In the genomic region with DNA sequence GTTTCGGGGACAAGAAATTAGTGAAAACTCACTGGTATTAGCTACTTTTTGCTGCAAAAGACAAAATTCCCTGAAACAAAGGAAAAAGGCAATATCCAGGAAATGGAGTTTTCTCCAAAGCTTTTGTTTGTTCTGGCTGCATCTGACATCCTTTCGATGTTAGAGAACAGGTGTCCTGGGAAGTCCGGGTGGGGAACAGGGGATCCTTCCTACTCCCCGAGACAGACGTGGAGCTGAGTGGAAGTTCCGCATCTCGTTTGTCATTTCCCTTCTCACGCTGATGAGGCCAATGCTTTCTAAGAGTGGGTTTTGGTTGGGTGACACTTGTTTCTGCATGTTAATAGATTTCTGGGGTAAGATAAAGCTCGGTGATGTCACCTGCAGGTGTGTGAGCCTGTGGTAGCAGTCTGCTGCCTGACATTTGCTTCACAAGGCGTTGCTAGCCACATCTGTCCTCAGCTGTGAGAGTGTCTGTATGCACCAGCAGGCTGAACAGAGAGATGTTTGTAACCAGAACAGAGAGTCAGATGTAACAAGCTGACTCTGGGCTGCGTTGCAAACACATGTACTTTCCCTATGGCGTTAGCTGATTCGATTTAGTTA, we compare ENCODE assay signal across 9 cellular contexts.
A peak's percentile ranks its signal among the peaks of the same experiment; 100 is the strongest.
DNase-seq lines count a peak whose midpoint lies in the region; ATAC-seq, FAIRE-seq and TF ChIP-seq lines count a peak whose summit lies in the region.
"Had no signal": no experiment of that assay in that cellular context is flagged by ENCODE, and none has a peak within 500 bp of the region (broad histone marks: within the 10 kb centered on the region; RNA-seq: fewer than 3 reads in every experiment).

No MANE protein-coding gene starts in this region.

- H3K4me3 Mint-ChIP-seq in activated naive CD4-positive, alpha-beta T cell treated with anti-CD3 and anti-CD28 coated beads for 36 hours = no peak overlapping the region
- H3K4me3 Mint-ChIP-seq in MCF 10A (ENCODE audit: unreplicated experiment) = no peak overlapping the region

- no peak overlapping the region for H3K27ac Mint-ChIP-seq in activated naive CD4-positive, alpha-beta T cell treated with anti-CD3 and anti-CD28 coated beads for 36 hours
- no peak overlapping the region for H3K27ac Mint-ChIP-seq in MCF 10A (ENCODE audit: low read depth, unreplicated experiment)

- no TSS peak for BruUV-seq in MCF 10A (replicated peaks; lab: Mats Ljungman, UMichigan)

- H3K36me3 Mint-ChIP-seq in activated naive CD4-positive, alpha-beta T cell treated with anti-CD3 and anti-CD28 coated beads for 36 hours (ENCODE audit: low read depth) = no peaks in the 10 kb centered on the region
- H3K36me3 Mint-ChIP-seq in MCF 10A (ENCODE audit: insufficient read depth, unreplicated experiment) = no peaks in the 10 kb centered on the region

- DNase-seq in GM10248 (ENCODE audit: extremely low spot score) (peak; percentile 77), NCI-H2171 treated with DMSO at 0.1 percent for 48 hours (lab: John Stamatoyannopoulos, UW) (peak; percentile 66), HTR-8/SVneo (ENCODE audit: insufficient read length, low spot score) (no peak), NCI-H82 treated with DMSO at 0.1 percent for 48 hours (lab: John Stamatoyannopoulos, UW; ENCODE audit: unreplicated experiment) (no peak), MCF 10A (ENCODE audit: unreplicated experiment) (no peak)
- DNase-seq in activated naive CD4-positive, alpha-beta T cell treated with anti-CD3 and anti-CD28 coated beads for 36 hours = peak; percentile 67
- peak in 2 of 3 donors; percentile 35 to 58 for DNase-seq in stimulated activated CD4-positive, alpha-beta T cell treated with anti-CD3 and anti-CD28 coated beads, Interleukin-12 subunit alpha, Interleukin-12 subunit beta, amount 100 ng/mL, for 48 hours (ENCODE audit: low read depth in 2 of 3, low spot score in 1 of 3)

- CTCF ChIA-PET in GM10248 (lab: Yijun Ruan, JAX) (interaction anchor here (0.9 to 2.1 kb wide), 10 partner anchors 9 to 47 kb away, joined by 3 to 9 read pairs (median 4); no protein-coding TSS in a partner anchor), MCF 10A (lab: Yijun Ruan, JAX) (interaction anchor here (0.5 to 0.8 kb wide), 2 partner anchors 18 to 30 kb away, joined by 3 to 4 read pairs; no protein-coding TSS in a partner anchor)
- CTCF ChIA-PET in activated naive CD4-positive, alpha-beta T cell treated with anti-CD3 and anti-CD28 coated beads for 36 hours (lab: Charles Lee) = interaction anchor here (0.7 to 1.8 kb wide), 4 partner anchors 18 to 45 kb away, joined by 3 to 8 read pairs (median 3); no protein-coding TSS in a partner anchor

- peaks cover 37% of the 10 kb centered on the region for H3K4me1 Mint-ChIP-seq in activated naive CD4-positive, alpha-beta T cell treated with anti-CD3 and anti-CD28 coated beads for 36 hours (ENCODE audit: low read depth)
- H3K4me1 Mint-ChIP-seq in MCF 10A (ENCODE audit: insufficient read depth, unreplicated experiment) = no peaks in the 10 kb centered on the region

- H3K27me3 Mint-ChIP-seq in activated naive CD4-positive, alpha-beta T cell treated with anti-CD3 and anti-CD28 coated beads for 36 hours (ENCODE audit: low read depth) = peaks cover 57% of the 10 kb centered on the region
- H3K27me3 Mint-ChIP-seq in MCF 10A (ENCODE audit: insufficient read depth, unreplicated experiment) = peaks cover 68% of the 10 kb centered on the region

- TF ChIP-seq CTCF in GM10248 (IDR thresholded peaks at IDR 0.05; ENCODE audit: control extremely low read depth, extremely low read depth, low read depth, missing control alignments) (no peak), MCF 10A (IDR thresholded peaks at IDR 0.05; ENCODE audit: unreplicated experiment) (no peak)

- FAIRE-seq in HTR-8/SVneo (lab: Jason Lieb, UNC) = no peak
- FAIRE-seq: bronchial epithelial cell had no signal

- ATAC-seq in GM21786 (IDR thresholded peaks at IDR 0.05; ENCODE audit: unreplicated experiment) = peak; percentile 80

- peaks cover 3% of the 10 kb centered on the region for H3K9me3 Mint-ChIP-seq in activated naive CD4-positive, alpha-beta T cell treated with anti-CD3 and anti-CD28 coated beads for 36 hours
- H3K9me3 Mint-ChIP-seq in MCF 10A (ENCODE audit: unreplicated experiment) = no peaks in the 10 kb centered on the region

- POLR2A ChIA-PET in GM10248 (lab: Yijun Ruan, JAX) (interaction anchor here (0.6 to 1.0 kb wide), 2 partner anchors 192 to 266 kb away, joined by 3 read pairs; no protein-coding TSS in a partner anchor), MCF 10A (lab: Yijun Ruan, JAX) (interaction anchor here (0.5 to 1.1 kb wide), 2 partner anchors 17 to 133 kb away, joined by 3 read pairs; no protein-coding TSS in a partner anchor)

- intact Hi-C loops in activated naive CD4-positive, alpha-beta T cell treated with anti-CD3 and anti-CD28 coated beads for 36 hours (cut with micrococcal nuclease) = loop anchor here (1.0 kb wide), 1 partner anchor 11 kb away; no protein-coding TSS in a partner anchor
- intact Hi-C loops in MCF 10A (cut with micrococcal nuclease) = no loop called here

Comparison
In these comparisons a context has a peak if more than half of its experiments do, and no peak if none do; other contexts are left out.
1. DNase-seq: peak in GM10248 (single experiment), NCI-H2171 treated with DMSO at 0.1 percent for 48 hours (single experiment), activated naive CD4-positive, alpha-beta T cell treated with anti-CD3 and anti-CD28 coated beads for 36 hours (single experiment) and stimulated activated CD4-positive, alpha-beta T cell treated with anti-CD3 and anti-CD28 coated beads, Interleukin-12 subunit alpha, Interleukin-12 subunit beta, amount 100 ng/mL, for 48 hours (2 of 3); none in HTR-8/SVneo (single experiment), NCI-H82 treated with DMSO at 0.1 percent for 48 hours (single experiment) and MCF 10A (single experiment).